25 cellular contexts compared by ENCODE assay signal in genomic region chr1:183926978-183927377, GRCh38.
DNase-seq lines count a peak whose midpoint lies in the region; ATAC-seq and TF ChIP-seq lines count a peak whose summit lies in the region.
"Had no signal": no experiment of that assay in that cellular context is flagged by ENCODE, and none has a peak within 500 bp of the region (broad histone marks: within the 10 kb centered on the region; RNA-seq: fewer than 3 reads in every experiment).

No MANE protein-coding gene starts in this region.

- no peak overlapping the region for H3K9ac ChIP-seq in smooth muscle cell (ENCODE audit: low read depth)

- no peaks in the 10 kb centered on the region for H3K79me2 ChIP-seq in smooth muscle cell (ENCODE audit: low read depth)

- H2AFZ ChIP-seq in smooth muscle cell (ENCODE audit: low read depth), result no peak overlapping the region

- H3K27ac ChIP-seq in left ventricle myocardium inferior (replicated peaks) (peak overlapping the region; percentile 25), smooth muscle cell (ENCODE audit: low read depth) (peak overlapping the region; percentile 32), upper lobe of left lung (no peak overlapping the region)
- H3K27ac ChIP-seq: 22Rv1, epithelial cell of prostate, gastrocnemius medialis, stomach had no signal

- H3K36me3 ChIP-seq in left ventricle myocardium inferior (peaks cover 75% of the 10 kb centered on the region), smooth muscle cell (ENCODE audit: low read depth) (peaks cover 4% of the 10 kb centered on the region), upper lobe of left lung (peaks cover 14 to 64% (median 36%) of the 10 kb centered on the region in 4 donors)
- H3K36me3 ChIP-seq: gastrocnemius medialis had no signal

- H4K20me1 ChIP-seq in smooth muscle cell (ENCODE audit: low read depth), result no peaks in the 10 kb centered on the region

- intact Hi-C loops in Right ventricle myocardium inferior (cut with DNase I) (no loop called here), cardiac septum (cut with DNase I) (no loop called here), left ventricle myocardium inferior (cut with micrococcal nuclease) (no loop called here)

- TF ChIP-seq EP300 in upper lobe of left lung (IDR thresholded peaks at IDR 0.05), result no peak

- H3K27me3 ChIP-seq in left ventricle myocardium inferior (ENCODE audit: low read depth) (no peaks in the 10 kb centered on the region), smooth muscle cell (ENCODE audit: low read depth) (no peaks in the 10 kb centered on the region), upper lobe of left lung (no peaks in the 10 kb centered on the region)
- H3K27me3 ChIP-seq: gastrocnemius medialis, stomach, tibial nerve had no signal

- no peak for TF ChIP-seq CTCF in cardiac fibroblast (IDR thresholded peaks at IDR 0.05; ENCODE audit: low read depth, low read length)
- TF ChIP-seq CTCF in left ventricle myocardium inferior (IDR thresholded peaks at IDR 0.05; ENCODE audit: borderline replicate concordance), result no peak
- no peak for TF ChIP-seq CTCF in smooth muscle cell (IDR thresholded peaks at IDR 0.05; ENCODE audit: borderline replicate concordance, insufficient read depth, poor library complexity, severe bottlenecking)
- TF ChIP-seq CTCF in upper lobe of left lung (IDR thresholded peaks at IDR 0.05), result no peak

- 58% methylated on average over 6 of the region's 6 CpGs for WGBS in smooth muscle cell (ENCODE audit: low lambda C conversion rate)
- WGBS in upper lobe of left lung, 2 donors, result 88 to 91% methylated on average over 6 of the region's 6 CpGs

- H3K4me3 ChIP-seq in cardiac fibroblast (replicated peaks in 1 of 2; ENCODE audit: low read depth in 2 of 2, low read length in 2 of 2) (no peak overlapping the region), left ventricle myocardium inferior (no peak overlapping the region), smooth muscle cell (no peak overlapping the region), upper lobe of left lung (no peak overlapping the region)
- H3K4me3 ChIP-seq: gastrocnemius medialis, stomach, tibial nerve had no signal

- peak overlapping the region; percentile 51 for H3K4me2 ChIP-seq in smooth muscle cell

- H3F3A ChIP-seq in smooth muscle cell (ENCODE audit: low read depth), result no peaks in the 10 kb centered on the region

- H3K4me1 ChIP-seq in left ventricle myocardium inferior, result peaks cover 11% of the 10 kb centered on the region
- no peaks in the 10 kb centered on the region for H3K4me1 ChIP-seq in smooth muscle cell (ENCODE audit: low read depth)
- H3K4me1 ChIP-seq in upper lobe of left lung, result no peaks in the 10 kb centered on the region

- TF ChIP-seq POLR2A in upper lobe of left lung (IDR thresholded peaks at IDR 0.05), result no peak

- no peak for DNase-seq in Right ventricle myocardium inferior (ENCODE audit: missing footprints)
- no peak for DNase-seq in cardiac septum (ENCODE audit: low spot score)
- DNase-seq in cardiac fibroblast (ENCODE audit: low read depth in 2 of 2), result peak; percentile 69 to 79
- DNase-seq in left ventricle myocardium inferior, result no peak
- DNase-seq in smooth muscle cell (lab: John Stamatoyannopoulos, UW; ENCODE audit: unreplicated experiment), result no peak
- no peak for DNase-seq in NCI-H2081 (lab: John Stamatoyannopoulos, UW)
- no peak for DNase-seq in stimulated activated naive CD4-positive, alpha-beta T cell (lab: John Stamatoyannopoulos, UW)
- no peak for DNase-seq in upper lobe of left lung
- DNase-seq: activated CD4-positive, CD25-positive, alpha-beta regulatory T cell treated with anti-CD3 and anti-CD28 coated beads, Interleukin-2, amount 50 U/mL, for 72 hours; activated naive CD4-positive, alpha-beta T cell treated with anti-CD3 and anti-CD28 coated beads, Interleukin-2, amount 10 ng/mL, durations not matched to agents 7 days and 5 days; gastrocnemius medialis; Kasumi-1; mesendoderm; naive thymus-derived CD4-positive, alpha-beta T cell; NCI-H1048; NCI-H187; NCI-H2227 treated with DMSO at 0.1 percent for 48 hours; NCI-H748 treated with DMSO at 0.1 percent for 48 hours; occipital lobe; SHP77 treated with DMSO at 0.1 percent for 48 hours; stimulated activated CD4-positive, alpha-beta T cell treated with anti-CD3 and anti-CD28 coated beads, Interleukin-12 subunit alpha, Interleukin-12 subunit beta, amount 100 ng/mL, for 4 hours; stomach had no signal

- H3K9me3 ChIP-seq in left ventricle myocardium inferior (replicated peaks), result no peaks in the 10 kb centered on the region
- no peaks in the 10 kb centered on the region for H3K9me3 ChIP-seq in smooth muscle cell (replicated peaks; ENCODE audit: low read depth)
- no peaks in the 10 kb centered on the region for H3K9me3 ChIP-seq in upper lobe of left lung
- H3K9me3 ChIP-seq: gastrocnemius medialis, stomach, tibial nerve had no signal

- ATAC-seq in Right ventricle myocardium inferior (peak; percentile 20), upper lobe of left lung (ENCODE audit: low FRiP score in 2 of 2) (no peak)
- ATAC-seq: gastrocnemius medialis; naive thymus-derived CD4-positive, alpha-beta T cell had no signal

Comparison
In these comparisons a context has a peak if more than half of its experiments do, and no peak if none do; other contexts are left out.
1. DNase-seq: peak in cardiac fibroblast (2 of 2); none in Right ventricle myocardium inferior (single experiment), cardiac septum (single experiment), left ventricle myocardium inferior (single experiment), smooth muscle cell (single experiment), NCI-H2081 (0 of 2), stimulated activated naive CD4-positive, alpha-beta T cell (0 of 6) and upper lobe of left lung (0 of 2).
2. H3K27ac ChIP-seq: peak in left ventricle myocardium inferior (single experiment) and smooth muscle cell (single experiment); none in upper lobe of left lung (0 of 4).